ENCODE assay signal across 20 cellular contexts in the genomic region with DNA sequence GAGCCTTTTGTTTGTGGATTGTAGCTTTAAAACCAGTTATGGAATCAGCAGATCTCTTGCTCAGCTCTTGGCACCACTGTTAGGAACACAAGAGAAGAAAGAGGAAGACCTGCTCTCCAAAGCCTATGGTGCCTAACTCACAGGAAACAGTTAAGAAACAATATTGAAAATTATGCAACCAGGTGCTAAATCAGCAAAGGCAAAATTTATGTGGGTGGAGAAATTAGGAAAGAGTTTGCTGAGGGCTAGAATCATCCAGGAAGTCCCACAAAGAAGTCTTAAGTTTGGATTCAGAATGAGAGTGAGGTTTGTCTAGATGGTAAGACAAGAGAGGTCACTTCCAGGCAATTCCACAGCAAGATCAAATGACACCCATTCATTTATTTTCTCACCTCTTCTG. TPM values are rescaled to one million over a fixed set of nuclear protein-coding genes. Genes with fewer than 3 reads are reported as not detected.
DNase-seq lines count a peak whose midpoint lies in the region; ATAC-seq and TF ChIP-seq lines count a peak whose summit lies in the region.
"Had no signal": no experiment of that assay in that cellular context is flagged by ENCODE, and none has a peak within 500 bp of the region (broad histone marks: within the 10 kb centered on the region; RNA-seq: fewer than 3 reads in every experiment).

No MANE protein-coding gene starts in this region.

- peaks cover 8% of the 10 kb centered on the region for H3K4me1 ChIP-seq in neural progenitor cell
- H3K4me1 ChIP-seq: BLaER1, parathyroid adenoma, transverse colon had no signal

- peaks cover 7% of the 10 kb centered on the region for H3K9me3 Mint-ChIP-seq in neural progenitor cell
- H3K9me3 Mint-ChIP-seq: H9 had no signal

- no peaks in the 10 kb centered on the region for H3K9me3 ChIP-seq in neural progenitor cell (ENCODE audit: low read depth)
- H3K9me3 ChIP-seq: BLaER1 had no signal

- no peak overlapping the region for H3K4me3 Mint-ChIP-seq in neural progenitor cell
- H3K4me3 Mint-ChIP-seq: H9; stimulated activated naive CD8-positive, alpha-beta T cell treated with anti-CD3 and anti-CD28 coated beads, Interleukin-15, Interleukin-2, amounts not matched to agents 100 ng/mL and 50 ng/mL, for 24 hours had no signal

- ATAC-seq in GM21529 (IDR thresholded peaks at IDR 0.05; ENCODE audit: unreplicated experiment) (no peak), GM18517 (IDR thresholded peaks at IDR 0.05; ENCODE audit: unreplicated experiment) (no peak)

- no peak overlapping the region for H3K27ac ChIP-seq in neural progenitor cell
- H3K27ac ChIP-seq: BLaER1, cardiac muscle cell, parathyroid adenoma, RWPE1, transverse colon, VCaP had no signal

- no peak overlapping the region for H3K4me3 ChIP-seq in epithelial cell of esophagus (ENCODE audit: low read length)
- no peak overlapping the region for H3K4me3 ChIP-seq in neural progenitor cell
- H3K4me3 ChIP-seq: BLaER1, cardiac muscle cell, heart left ventricle, transverse colon had no signal

- H3K79me2 ChIP-seq in neural progenitor cell (ENCODE audit: low read depth) = no peaks in the 10 kb centered on the region
- H3K79me2 ChIP-seq: parathyroid adenoma had no signal

- H3K36me3 Mint-ChIP-seq in neural progenitor cell = no peaks in the 10 kb centered on the region

- TF ChIP-seq CTCF in epithelial cell of esophagus (IDR thresholded peaks at IDR 0.05; ENCODE audit: insufficient read depth, low read depth, low read length, missing control alignments) (no peak), neural progenitor cell (IDR thresholded peaks at IDR 0.05) (no peak)

- DNase-seq in KBM-7 = peak; percentile 57
- DNase-seq in NOMO-1 treated with dmso at 0.1 percent for 144 hours (lab: John Stamatoyannopoulos, UW; ENCODE audit: unreplicated experiment) = peak; percentile 93
- DNase-seq in epithelial cell of esophagus (ENCODE audit: low read depth) = peak; percentile 72
- DNase-seq in neural progenitor cell (ENCODE audit: low spot score) = no peak
- DNase-seq in GOT3 (lab: John Stamatoyannopoulos, UW) = no peak
- DNase-seq: activated effector memory CD4-positive, alpha-beta T cell treated with anti-CD3 and anti-CD28 coated beads, Interleukin-2, amount 50 U/mL, for 16 hours; H9; heart left ventricle; NCI-H82; stimulated activated CD4-positive, alpha-beta T cell treated with anti-CD3 and anti-CD28 coated beads, Interleukin-1b, Interleukin-23, amount 100 ng/mL, for 48 hours; transverse colon had no signal

- peak overlapping the region; percentile 5 for H2AFZ ChIP-seq in neural progenitor cell (replicated peaks)
- H2AFZ ChIP-seq: parathyroid adenoma had no signal

- no peak overlapping the region for H3K9ac ChIP-seq in neural progenitor cell
- H3K9ac ChIP-seq: BLaER1, parathyroid adenoma had no signal

- H3K4me1 Mint-ChIP-seq in neural progenitor cell = peaks cover 9% of the 10 kb centered on the region

- H4K20me1 ChIP-seq in neural progenitor cell (ENCODE audit: low read depth) = no peaks in the 10 kb centered on the region
- H4K20me1 ChIP-seq: BLaER1 had no signal

- no peak overlapping the region for H3K27ac Mint-ChIP-seq in neural progenitor cell
- H3K27ac Mint-ChIP-seq: stimulated activated naive CD8-positive, alpha-beta T cell treated with anti-CD3 and anti-CD28 coated beads, Interleukin-15, Interleukin-2, amounts not matched to agents 100 ng/mL and 50 ng/mL, for 24 hours had no signal

- H3F3A ChIP-seq in neural progenitor cell (ENCODE audit: low read depth) = peaks cover 7% of the 10 kb centered on the region

- no peaks in the 10 kb centered on the region for H3K27me3 ChIP-seq in neural progenitor cell
- H3K27me3 ChIP-seq: BLaER1, cardiac muscle cell, heart left ventricle, transverse colon had no signal

- H3K4me2 ChIP-seq in neural progenitor cell = no peak overlapping the region
- H3K4me2 ChIP-seq: BLaER1 had no signal

- in situ Hi-C loops in KBM-7 (cut with MboI; ENCODE audit: low pct_unique_long_range_greater_than_20kb, low sequenced_read_pairs) = no loop called here

- no peaks in the 10 kb centered on the region for H3K36me3 ChIP-seq in neural progenitor cell
- H3K36me3 ChIP-seq: BLaER1, cardiac muscle cell, transverse colon had no signal

- H3K27me3 Mint-ChIP-seq in neural progenitor cell (ENCODE audit: insufficient read depth, low read depth) = peaks cover 5% of the 10 kb centered on the region

RNA-seq across cellular contexts. Expression of a gene that starts 49.4 kb away (rescaled TPM):
- total RNA-seq in neural progenitor cell (ENCODE audit: low replicate concordance) = 5.7 and 6.2 TPM in 2 replicates
- total RNA-seq: cardiac muscle cell, G401 had no signal

Comparison
In these comparisons a context has a peak if more than half of its experiments do, and no peak if none do; other contexts are left out.
1. DNase-seq: peak in KBM-7 (single experiment), NOMO-1 treated with dmso at 0.1 percent for 144 hours (single experiment) and epithelial cell of esophagus (single experiment); none in neural progenitor cell (single experiment) and GOT3 (single experiment).